Comparison of ENCODE assay signal across 2 cellular contexts in the genomic region with DNA sequence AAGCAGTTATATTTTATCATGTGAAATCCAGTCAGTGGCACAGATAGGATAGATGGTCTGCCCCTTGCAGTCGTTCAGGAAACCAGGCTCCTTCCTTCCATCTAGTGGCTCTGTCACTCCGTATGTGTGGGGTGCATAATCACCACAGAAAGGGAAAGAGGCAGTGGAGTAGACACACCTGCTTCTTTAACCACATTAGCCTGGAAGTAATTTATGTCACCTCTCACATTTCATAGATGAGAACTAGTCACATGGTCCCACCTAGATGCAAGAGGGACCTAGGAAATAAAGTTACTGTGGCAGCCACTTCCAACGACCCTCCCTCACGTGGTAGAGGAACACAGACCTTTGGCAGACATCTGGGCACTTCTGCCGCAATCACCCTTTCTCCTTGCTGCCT.
TF ChIP-seq lines count a peak whose summit lies in the region.

No MANE protein-coding gene starts in this region.

TF ChIP-seq in SK-N-SH, 30 proteins besides CTCF, POLR2A, EP300 and RAD21:
- TF ChIP-seq RXRA (IDR thresholded peaks at IDR 0.05; ENCODE audit: borderline replicate concordance, low read depth) (no peak), GATA2 (CRISPR knock-in tag; IDR thresholded peaks at IDR 0.05) (peak; percentile 52), YY1 (IDR thresholded peaks at IDR 0.05; ENCODE audit: low read depth) (no peak), NFIC (IDR thresholded peaks at IDR 0.05; ENCODE audit: borderline replicate concordance) (no peak)

TF ChIP-seq in SK-N-SH treated with all-trans-retinoic acid at 6 μM for 48 hours, 23 proteins besides CTCF, POLR2A, EP300 and RAD21:
- TF ChIP-seq RARB (CRISPR knock-in tag; IDR thresholded peaks at IDR 0.05) = no peak
- TF ChIP-seq ZFP30 (CRISPR knock-in tag; IDR thresholded peaks at IDR 0.05) = no peak
- no peak for TF ChIP-seq TOX (CRISPR knock-in tag; IDR thresholded peaks at IDR 0.05; ENCODE audit: borderline replicate concordance)
- TF ChIP-seq TCF4 (CRISPR knock-in tag; IDR thresholded peaks at IDR 0.05; ENCODE audit: borderline replicate concordance) = no peak
- TF ChIP-seq SNAI2 (CRISPR knock-in tag; IDR thresholded peaks at IDR 0.05) = no peak
- TF ChIP-seq, protein P1, sequence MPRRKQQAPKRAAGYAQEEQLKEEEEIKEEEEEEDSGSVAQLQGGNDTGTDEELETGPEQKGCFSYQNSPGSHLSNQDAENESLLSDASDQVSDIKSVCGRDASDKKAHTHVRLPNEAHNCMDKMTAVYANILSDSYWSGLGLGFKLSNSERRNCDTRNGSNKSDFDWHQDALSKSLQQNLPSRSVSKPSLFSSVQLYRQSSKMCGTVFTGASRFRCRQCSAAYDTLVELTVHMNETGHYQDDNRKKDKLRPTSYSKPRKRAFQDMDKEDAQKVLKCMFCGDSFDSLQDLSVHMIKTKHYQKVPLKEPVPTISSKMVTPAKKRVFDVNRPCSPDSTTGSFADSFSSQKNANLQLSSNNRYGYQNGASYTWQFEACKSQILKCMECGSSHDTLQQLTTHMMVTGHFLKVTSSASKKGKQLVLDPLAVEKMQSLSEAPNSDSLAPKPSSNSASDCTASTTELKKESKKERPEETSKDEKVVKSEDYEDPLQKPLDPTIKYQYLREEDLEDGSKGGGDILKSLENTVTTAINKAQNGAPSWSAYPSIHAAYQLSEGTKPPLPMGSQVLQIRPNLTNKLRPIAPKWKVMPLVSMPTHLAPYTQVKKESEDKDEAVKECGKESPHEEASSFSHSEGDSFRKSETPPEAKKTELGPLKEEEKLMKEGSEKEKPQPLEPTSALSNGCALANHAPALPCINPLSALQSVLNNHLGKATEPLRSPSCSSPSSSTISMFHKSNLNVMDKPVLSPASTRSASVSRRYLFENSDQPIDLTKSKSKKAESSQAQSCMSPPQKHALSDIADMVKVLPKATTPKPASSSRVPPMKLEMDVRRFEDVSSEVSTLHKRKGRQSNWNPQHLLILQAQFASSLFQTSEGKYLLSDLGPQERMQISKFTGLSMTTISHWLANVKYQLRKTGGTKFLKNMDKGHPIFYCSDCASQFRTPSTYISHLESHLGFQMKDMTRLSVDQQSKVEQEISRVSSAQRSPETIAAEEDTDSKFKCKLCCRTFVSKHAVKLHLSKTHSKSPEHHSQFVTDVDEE (CRISPR knock-in tag; IDR thresholded peaks at IDR 0.05) = no peak
- TF ChIP-seq ZNF70 (CRISPR knock-in tag; IDR thresholded peaks at IDR 0.05) = no peak
- TF ChIP-seq ZNF8 (CRISPR knock-in tag; IDR thresholded peaks at IDR 0.05) = no peak
- TF ChIP-seq ZNF565 (CRISPR knock-in tag; conservative IDR thresholded peaks at IDR 0.05; ENCODE audit: low read depth) = no peak
- TF ChIP-seq ESRRG (CRISPR knock-in tag; IDR thresholded peaks at IDR 0.05) = no peak
- TF ChIP-seq ISL1 (CRISPR knock-in tag; IDR thresholded peaks at IDR 0.05) = no peak
- TF ChIP-seq, protein P2, sequence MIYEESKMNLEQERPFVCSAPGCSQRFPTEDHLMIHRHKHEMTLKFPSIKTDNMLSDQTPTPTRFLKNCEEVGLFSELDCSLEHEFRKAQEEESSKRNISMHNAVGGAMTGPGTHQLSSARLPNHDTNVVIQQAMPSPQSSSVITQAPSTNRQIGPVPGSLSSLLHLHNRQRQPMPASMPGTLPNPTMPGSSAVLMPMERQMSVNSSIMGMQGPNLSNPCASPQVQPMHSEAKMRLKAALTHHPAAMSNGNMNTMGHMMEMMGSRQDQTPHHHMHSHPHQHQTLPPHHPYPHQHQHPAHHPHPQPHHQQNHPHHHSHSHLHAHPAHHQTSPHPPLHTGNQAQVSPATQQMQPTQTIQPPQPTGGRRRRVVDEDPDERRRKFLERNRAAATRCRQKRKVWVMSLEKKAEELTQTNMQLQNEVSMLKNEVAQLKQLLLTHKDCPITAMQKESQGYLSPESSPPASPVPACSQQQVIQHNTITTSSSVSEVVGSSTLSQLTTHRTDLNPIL (CRISPR knock-in tag; IDR thresholded peaks at IDR 0.05; ENCODE audit: low read depth) = no peak
- no peak for TF ChIP-seq GLIS3 (CRISPR knock-in tag; IDR thresholded peaks at IDR 0.05)
- no peak for TF ChIP-seq ZFP3 (CRISPR knock-in tag; IDR thresholded peaks at IDR 0.05)
- no peak for TF ChIP-seq OSR1 (CRISPR knock-in tag; IDR thresholded peaks at IDR 0.05)
- TF ChIP-seq BACH2 (CRISPR knock-in tag; IDR thresholded peaks at IDR 0.05; ENCODE audit: borderline replicate concordance) = no peak
TF ChIP-seq in SK-N-SH treated with all-trans-retinoic acid at 6 μM for 48 hours: peak in this region for 0.
